1 cellular context compared by ENCODE assay signal in the genomic region with DNA sequence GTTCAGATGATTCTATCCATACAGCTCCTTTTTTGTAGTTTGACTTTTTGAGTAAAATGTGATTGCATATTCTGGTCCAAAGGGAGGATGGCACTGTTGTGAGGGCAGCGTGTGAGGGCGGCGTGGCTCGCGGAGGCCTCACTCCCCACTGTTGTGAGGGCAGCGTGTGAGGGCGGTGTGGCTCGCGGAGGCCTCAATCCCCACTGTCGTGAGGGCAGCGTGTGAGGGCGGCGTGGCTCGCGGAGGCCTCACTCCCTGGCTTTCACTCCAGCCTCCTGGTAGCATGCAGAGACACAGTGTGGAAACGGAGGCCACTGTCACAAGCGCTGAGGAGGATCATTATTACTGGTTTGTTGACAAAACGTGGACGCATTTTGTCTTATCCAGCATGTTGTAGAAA.
TF ChIP-seq lines count a peak whose summit lies in the region.

No MANE protein-coding gene starts in this region.

TF ChIP-seq in endothelial cell of umbilical vein, 7 proteins besides CTCF, POLR2A, EP300 and RAD21:
- no peak for TF ChIP-seq FOS (IDR thresholded peaks at IDR 0.05; ENCODE audit: borderline replicate concordance, insufficient read depth, low read length)
